1 cellular context compared by ENCODE assay signal in the genomic region with DNA sequence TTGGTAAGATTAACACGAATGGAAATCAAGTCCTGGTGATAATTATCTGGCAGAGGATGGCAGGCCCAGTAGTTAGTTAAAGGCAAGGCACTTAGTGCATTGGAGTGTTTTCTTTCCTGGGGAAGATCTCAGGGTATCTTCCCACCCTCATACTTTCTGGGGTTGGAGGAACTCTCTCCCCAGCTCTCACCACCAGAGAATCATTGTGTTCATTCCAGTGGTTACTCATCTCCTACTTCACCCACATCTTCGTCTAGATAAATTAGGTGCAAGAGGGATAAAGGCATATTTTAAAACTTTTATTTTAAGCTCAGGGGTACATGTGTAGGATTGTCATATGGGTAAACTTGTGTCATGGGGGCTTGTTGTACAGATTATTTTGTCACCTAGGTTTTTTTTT.
TF ChIP-seq lines count a peak whose summit lies in the region.

No MANE protein-coding gene starts in this region.

TF ChIP-seq in HEK293T, 16 proteins besides CTCF, POLR2A, EP300 and RAD21 (continued from another document):
- TF ChIP-seq, protein P1, sequence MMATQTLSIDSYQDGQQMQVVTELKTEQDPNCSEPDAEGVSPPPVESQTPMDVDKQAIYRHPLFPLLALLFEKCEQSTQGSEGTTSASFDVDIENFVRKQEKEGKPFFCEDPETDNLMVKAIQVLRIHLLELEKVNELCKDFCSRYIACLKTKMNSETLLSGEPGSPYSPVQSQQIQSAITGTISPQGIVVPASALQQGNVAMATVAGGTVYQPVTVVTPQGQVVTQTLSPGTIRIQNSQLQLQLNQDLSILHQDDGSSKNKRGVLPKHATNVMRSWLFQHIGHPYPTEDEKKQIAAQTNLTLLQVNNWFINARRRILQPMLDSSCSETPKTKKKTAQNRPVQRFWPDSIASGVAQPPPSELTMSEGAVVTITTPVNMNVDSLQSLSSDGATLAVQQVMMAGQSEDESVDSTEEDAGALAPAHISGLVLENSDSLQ (IDR thresholded peaks at IDR 0.05), result no peak
- TF ChIP-seq BHLHE40 (IDR thresholded peaks at IDR 0.05; ENCODE audit: borderline replicate concordance) (no peak), SUZ12 (IDR thresholded peaks at IDR 0.05) (no peak), ZNF384 (IDR thresholded peaks at IDR 0.05) (no peak), FOXM1 (IDR thresholded peaks at IDR 0.05; ENCODE audit: borderline replicate concordance) (no peak), FOXK2 (IDR thresholded peaks at IDR 0.05) (no peak), SP1 (IDR thresholded peaks at IDR 0.05) (no peak), ARNT (IDR thresholded peaks at IDR 0.05) (no peak), ELF4 (IDR thresholded peaks at IDR 0.05) (no peak), FOXA1 (IDR thresholded peaks at IDR 0.05) (no peak), HDGF (IDR thresholded peaks at IDR 0.05; ENCODE audit: borderline replicate concordance) (no peak), CTBP1 (IDR thresholded peaks at IDR 0.05; ENCODE audit: borderline replicate concordance) (no peak), L3MBTL2 (conservative IDR thresholded peaks at IDR 0.05) (no peak), TARDBP (IDR thresholded peaks at IDR 0.05) (no peak), NFRKB (IDR thresholded peaks at IDR 0.05) (no peak)
